ENCODE assay signal across 13 cellular contexts in genomic region chr1:113146242-113147072, GRCh38.
A peak's percentile ranks its signal among the peaks of the same experiment; 100 is the strongest.
DNase-seq lines count a peak whose midpoint lies in the region; ATAC-seq, FAIRE-seq and TF ChIP-seq lines count a peak whose summit lies in the region.
"Had no signal": no experiment of that assay in that cellular context is flagged by ENCODE, and none has a peak within 500 bp of the region (broad histone marks: within the 10 kb centered on the region; RNA-seq: fewer than 3 reads in every experiment).

No MANE protein-coding gene starts in this region.

- no peak for TF ChIP-seq POLR2A in H54 (IDR thresholded peaks at IDR 0.05; ENCODE audit: low read depth, low read length)

- H3K9me3 Mint-ChIP-seq in Caco-2 (ENCODE audit: unreplicated experiment) (no peaks in the 10 kb centered on the region), mesothelial cell of epicardium (no peaks in the 10 kb centered on the region)
- no peaks in the 10 kb centered on the region for H3K9me3 Mint-ChIP-seq in activated T-helper 1 cell treated with anti-CD3 and anti-CD28 coated beads, Interleukin-12 subunit alpha, Interleukin-12 subunit beta, Interleukin-2, Interleukin-4 antibody, amounts not matched to agents 30 ng/mL and 10 ng/mL and 1 ng/mL, durations not matched to agents 14 hours and 24 hours and 36 hours
- H3K9me3 Mint-ChIP-seq: memory B cell had no signal

- intact Hi-C loops in Caco-2 (cut with micrococcal nuclease; ENCODE audit: unreplicated experiment), result loop anchor here (5.0 to 10.0 kb wide), 2 partner anchors 71 to 158 kb away; no protein-coding TSS in a partner anchor
- intact Hi-C loops in activated T-helper 1 cell treated with anti-CD3 and anti-CD28 coated beads, Interleukin-12 subunit alpha, Interleukin-12 subunit beta, Interleukin-2, Interleukin-4 antibody, amounts not matched to agents 30 ng/mL and 10 ng/mL and 1 ng/mL, durations not matched to agents 14 hours and 24 hours and 36 hours (cut with micrococcal nuclease), result loop anchor here (10.0 kb wide), 1 partner anchor 468 kb away; no protein-coding TSS in a partner anchor

- peaks cover 27% of the 10 kb centered on the region for H3K4me1 ChIP-seq in Caco-2

- no peaks in the 10 kb centered on the region for H3K36me3 ChIP-seq in Caco-2 (ENCODE audit: control insufficient read depth, insufficient read depth, low read length)
- H3K36me3 ChIP-seq: Peyer's patch had no signal

- FAIRE-seq in H54 (lab: Jason Lieb, UNC), result no peak

- H3K4me3 ChIP-seq in Caco-2 (ENCODE audit: low read depth, low read length), result no peak overlapping the region
- H3K4me3 ChIP-seq: Peyer's patch had no signal

- CTCF ChIA-PET in Caco-2 (lab: Charles Lee), result interaction anchor here (1.2 kb wide), 1 partner anchor 306 kb away, joined by 3 read pairs; no protein-coding TSS in a partner anchor

- H3K36me3 Mint-ChIP-seq in Caco-2 (ENCODE audit: insufficient read depth, unreplicated experiment) (no peaks in the 10 kb centered on the region), mesothelial cell of epicardium (no peaks in the 10 kb centered on the region)
- H3K36me3 Mint-ChIP-seq in activated T-helper 1 cell treated with anti-CD3 and anti-CD28 coated beads, Interleukin-12 subunit alpha, Interleukin-12 subunit beta, Interleukin-2, Interleukin-4 antibody, amounts not matched to agents 30 ng/mL and 10 ng/mL and 1 ng/mL, durations not matched to agents 14 hours and 24 hours and 36 hours (ENCODE audit: low read depth), result no peaks in the 10 kb centered on the region
- H3K36me3 Mint-ChIP-seq: memory B cell had no signal

- peaks cover 24% of the 10 kb centered on the region for H3K4me1 Mint-ChIP-seq in Caco-2 (ENCODE audit: low read depth, unreplicated experiment)
- peaks cover 32% of the 10 kb centered on the region for H3K4me1 Mint-ChIP-seq in activated T-helper 1 cell treated with anti-CD3 and anti-CD28 coated beads, Interleukin-12 subunit alpha, Interleukin-12 subunit beta, Interleukin-2, Interleukin-4 antibody, amounts not matched to agents 30 ng/mL and 10 ng/mL and 1 ng/mL, durations not matched to agents 14 hours and 24 hours and 36 hours (ENCODE audit: low read depth)
- peaks cover 37% of the 10 kb centered on the region for H3K4me1 Mint-ChIP-seq in mesothelial cell of epicardium

- ATAC-seq in HG03432 (IDR thresholded peaks at IDR 0.05; ENCODE audit: unreplicated experiment), result no peak
- no peak for ATAC-seq in GM18868 (IDR thresholded peaks at IDR 0.05; ENCODE audit: unreplicated experiment)

- no TSS peak for BruUV-seq in Caco-2 (replicated peaks; lab: Mats Ljungman, UMichigan)

- H3K9me3 ChIP-seq in Caco-2, result no peaks in the 10 kb centered on the region
- H3K9me3 ChIP-seq: Peyer's patch had no signal

- H3K27ac Mint-ChIP-seq in Caco-2 (ENCODE audit: unreplicated experiment), result peak overlapping the region; percentile 33
- no peak overlapping the region for H3K27ac Mint-ChIP-seq in activated T-helper 1 cell treated with anti-CD3 and anti-CD28 coated beads, Interleukin-12 subunit alpha, Interleukin-12 subunit beta, Interleukin-2, Interleukin-4 antibody, amounts not matched to agents 30 ng/mL and 10 ng/mL and 1 ng/mL, durations not matched to agents 14 hours and 24 hours and 36 hours
- H3K27ac Mint-ChIP-seq in mesothelial cell of epicardium, result peak overlapping the region; percentile 68
- H3K27ac Mint-ChIP-seq: memory B cell had no signal

- H3K27me3 ChIP-seq in Caco-2 (replicated peaks; ENCODE audit: control insufficient read depth, insufficient read depth, low read length), result no peaks in the 10 kb centered on the region
- H3K27me3 ChIP-seq: Peyer's patch had no signal

- H3K27me3 Mint-ChIP-seq in Caco-2 (ENCODE audit: insufficient read depth, unreplicated experiment), result no peaks in the 10 kb centered on the region
- H3K27me3 Mint-ChIP-seq in activated T-helper 1 cell treated with anti-CD3 and anti-CD28 coated beads, Interleukin-12 subunit alpha, Interleukin-12 subunit beta, Interleukin-2, Interleukin-4 antibody, amounts not matched to agents 30 ng/mL and 10 ng/mL and 1 ng/mL, durations not matched to agents 14 hours and 24 hours and 36 hours (ENCODE audit: insufficient read depth), result no peaks in the 10 kb centered on the region
- H3K27me3 Mint-ChIP-seq in mesothelial cell of epicardium (ENCODE audit: low read depth), result no peaks in the 10 kb centered on the region
- H3K27me3 Mint-ChIP-seq: memory B cell had no signal

- TF ChIP-seq CTCF in Caco-2 (IDR thresholded peaks at IDR 0.05; ENCODE audit: insufficient read depth in 1 of 2, low read depth in 1 of 2, low read length in 1 of 2, severe bottlenecking in 1 of 2, unreplicated experiment in 1 of 2), result no peak
- TF ChIP-seq CTCF in mesothelial cell of epicardium (IDR thresholded peaks at IDR 0.05; ENCODE audit: unreplicated experiment), result no peak

- POLR2A ChIA-PET in Caco-2 (lab: Charles Lee), result no interaction called here

- in situ Hi-C loops in KBM-7 (cut with MboI; ENCODE audit: low pct_unique_long_range_greater_than_20kb, low sequenced_read_pairs), result loop anchor here (25.0 kb wide), 1 partner anchor 541 kb away; no protein-coding TSS in a partner anchor

- H3K4me3 Mint-ChIP-seq in Caco-2 (ENCODE audit: unreplicated experiment) (no peak overlapping the region), mesothelial cell of epicardium (no peak overlapping the region)
- H3K4me3 Mint-ChIP-seq in activated T-helper 1 cell treated with anti-CD3 and anti-CD28 coated beads, Interleukin-12 subunit alpha, Interleukin-12 subunit beta, Interleukin-2, Interleukin-4 antibody, amounts not matched to agents 30 ng/mL and 10 ng/mL and 1 ng/mL, durations not matched to agents 14 hours and 24 hours and 36 hours, result no peak overlapping the region
- H3K4me3 Mint-ChIP-seq: memory B cell had no signal

- DNase-seq in Caco-2, result peak; percentile 5 to 52
- DNase-seq in KBM-7, result peak; percentile 50
- DNase-seq in activated T-helper 1 cell treated with anti-CD3 and anti-CD28 coated beads, Interleukin-12 subunit alpha, Interleukin-12 subunit beta, Interleukin-2, Interleukin-4 antibody, amounts not matched to agents 30 ng/mL and 10 ng/mL and 1 ng/mL, durations not matched to agents 14 hours and 24 hours and 36 hours (ENCODE audit: low spot score), result peak; percentile 8
- no peak for DNase-seq in mesothelial cell of epicardium (ENCODE audit: low spot score in 2 of 2, unreplicated experiment in 2 of 2)
- no peak for DNase-seq in NCI-H1417 treated with DMSO at 0.1 percent for 48 hours (lab: John Stamatoyannopoulos, UW)
- no peak for DNase-seq in H54 (ENCODE audit: insufficient read length, low spot score)
- DNase-seq: DMS153, glutamatergic neuron, H7, Peyer's patch had no signal

Comparison
In these comparisons a context has a peak if more than half of its experiments do, and no peak if none do; other contexts are left out.
1. DNase-seq: peak in Caco-2 (2 of 2), KBM-7 (single experiment) and activated T-helper 1 cell treated with anti-CD3 and anti-CD28 coated beads, Interleukin-12 subunit alpha, Interleukin-12 subunit beta, Interleukin-2, Interleukin-4 antibody, amounts not matched to agents 30 ng/mL and 10 ng/mL and 1 ng/mL, durations not matched to agents 14 hours and 24 hours and 36 hours (single experiment); none in mesothelial cell of epicardium (0 of 2), NCI-H1417 treated with DMSO at 0.1 percent for 48 hours (single experiment) and H54 (single experiment).